ENCODE assay signal across 15 cellular contexts in genomic region chr7:31308642-31309041, GRCh38.
DNase-seq lines count a peak whose midpoint lies in the region; ATAC-seq lines count a peak whose summit lies in the region.
"Had no signal": no experiment of that assay in that cellular context is flagged by ENCODE, and none has a peak within 500 bp of the region (broad histone marks: within the 10 kb centered on the region; RNA-seq: fewer than 3 reads in every experiment).

No MANE protein-coding gene starts in this region.

- DNase-seq in DMS 273 treated with DMSO at 0.1 percent for 48 hours (lab: John Stamatoyannopoulos, UW) (peak; percentile 62), DMS 273 (lab: John Stamatoyannopoulos, UW; ENCODE audit: unreplicated experiment) (no peak), NCI-H524 (lab: John Stamatoyannopoulos, UW) (peak; percentile 23 to 56), NCI-H524 treated with DMSO at 0.1 percent for 48 hours (lab: John Stamatoyannopoulos, UW) (no peak), superior temporal gyrus (ENCODE audit: extremely low spot score) (peak; percentile 30), SW480 (ENCODE audit: low spot score) (no peak)
- DNase-seq: AML-193; Caco-2; Calu3; CD4-positive, alpha-beta T cell; CD8-positive, alpha-beta T cell; DMS79 treated with DMSO at 0.1 percent for 48 hours; GF-D8 had no signal

- no peak for ATAC-seq in GM19467 (IDR thresholded peaks at IDR 0.05; ENCODE audit: unreplicated experiment)
- ATAC-seq: A549; CD8-positive, alpha-beta T cell had no signal

Comparison
In these comparisons a context has a peak if more than half of its experiments do, and no peak if none do; other contexts are left out.
1. DNase-seq: peak in DMS 273 treated with DMSO at 0.1 percent for 48 hours (single experiment), NCI-H524 (2 of 2) and superior temporal gyrus (single experiment); none in DMS 273 (single experiment), NCI-H524 treated with DMSO at 0.1 percent for 48 hours (single experiment) and SW480 (single experiment).